Comparison of ENCODE assay signal across 13 cellular contexts in genomic region chr12:123478762-123479161, GRCh38. TPM values are rescaled to one million over a fixed set of nuclear protein-coding genes. Genes with fewer than 3 reads are reported as not detected.
DNase-seq lines count a peak whose midpoint lies in the region; ATAC-seq and TF ChIP-seq lines count a peak whose summit lies in the region.
"Had no signal": no experiment of that assay in that cellular context is flagged by ENCODE, and none has a peak within 500 bp of the region (broad histone marks: within the 10 kb centered on the region; RNA-seq: fewer than 3 reads in every experiment).

No MANE protein-coding gene starts in this region.

- H2AFZ ChIP-seq in H9 (ENCODE audit: low read length) = no peak overlapping the region

- peaks cover 3 to 14% of the 10 kb centered on the region in 2 donors for H3K36me3 ChIP-seq in psoas muscle (ENCODE audit: insufficient read depth in 1 of 2, low read depth in 1 of 2)

- no peak overlapping the region for H2BK120ac ChIP-seq in H9 (ENCODE audit: low read depth, low read length, poor library complexity, severe bottlenecking)

- intact Hi-C loops in Right ventricle myocardium inferior (cut with DNase I) (loop anchor here (1.0 kb wide), 1 partner anchor 41 kb away; no protein-coding TSS in a partner anchor), psoas muscle (cut with DNase I) (loop anchor here (5.0 kb wide), 2 partner anchors 39 to 54 kb away; partner anchors contain the start of gene RILPL1 (in 1 of the 2))

- H2AK5ac ChIP-seq in H9 (ENCODE audit: insufficient read length, low read length) = no peak overlapping the region

- no peak for TF ChIP-seq CTCF in AG10803 (conservative IDR thresholded peaks at IDR 0.05; ENCODE audit: low read length)
- no peak for TF ChIP-seq CTCF in psoas muscle (IDR thresholded peaks at IDR 0.05)
- TF ChIP-seq CTCF in H9 (conservative IDR thresholded peaks at IDR 0.05) = no peak

- no peak overlapping the region for H2BK20ac ChIP-seq in H9 (ENCODE audit: low read depth, low read length, poor library complexity, severe bottlenecking)

- 18 to 44% (median 33%) methylated on average over 10 of the region's 10 CpGs for WGBS in psoas muscle, 3 donors
- no CpG with 5 or more reads among the region's 10 CpGs for WGBS in H9 (ENCODE audit: extremely low coverage, insufficient read length, low lambda C conversion rate)

- H3K14ac ChIP-seq in H9 (ENCODE audit: insufficient read depth, low read length) = no peak overlapping the region

- H2BK12ac ChIP-seq in H9 (ENCODE audit: insufficient read length, low read depth, low read length) = no peak overlapping the region

- H3K4ac ChIP-seq in H9 (ENCODE audit: low read depth, low read length) = no peak overlapping the region

- no peaks in the 10 kb centered on the region for H3K9me3 Mint-ChIP-seq in H9
- H3K9me3 Mint-ChIP-seq: activated T-helper 2 cell treated with anti-CD3 and anti-CD28 coated beads, Interferon-gamma antibody, Interleukin-2, Interleukin-4, amounts not matched to agents 10 μg/mL and 5 μg/mL and 100 μg/mL, durations not matched to agents 14 hours and 24 hours and 36 hours; mesothelial cell of epicardium had no signal

- no peak overlapping the region; a peak in 1 of 5 replicates for H3K4me3 Mint-ChIP-seq in H9
- H3K4me3 Mint-ChIP-seq: mesothelial cell of epicardium had no signal

- H3K9ac ChIP-seq in H9 (ENCODE audit: extremely low read depth, insufficient read length, low read length) = no peak overlapping the region

- H3K56ac ChIP-seq in H9 (ENCODE audit: insufficient read length, low read depth, low read length) = no peak overlapping the region

- no peaks in the 10 kb centered on the region for H4K20me1 ChIP-seq in H9 (ENCODE audit: control insufficient read depth, insufficient read depth, insufficient read length)

- H3K4me3 ChIP-seq in AG10803 (ENCODE audit: low read length) (no peak overlapping the region), psoas muscle (peak overlapping the region; percentile 44)

- no peaks in the 10 kb centered on the region for H3K79me2 ChIP-seq in H9 (ENCODE audit: insufficient read depth, low read length)

- no peaks in the 10 kb centered on the region for H3K23me2 ChIP-seq in H9 (ENCODE audit: insufficient read length, low read depth, low read length, poor library complexity, severe bottlenecking)

- peaks cover 2 to 18% (median 8%) of the 10 kb centered on the region in 3 experiments; a peak in 5 of 7 replicates for H3K36me3 Mint-ChIP-seq in H9 (ENCODE audit: insufficient read depth in 1 of 3, low read depth in 3 of 3)

- H4K91ac ChIP-seq in H9 (ENCODE audit: insufficient read length, low read depth, low read length) = no peak overlapping the region

- no peak overlapping the region for H3T11ph ChIP-seq in H9 (ENCODE audit: low read length)

- H3K18ac ChIP-seq in H9 (ENCODE audit: insufficient read length, low read depth, low read length) = no peak overlapping the region

- no peak overlapping the region for H2BK15ac ChIP-seq in H9 (ENCODE audit: low read depth, low read length)

- peaks cover 49% of the 10 kb centered on the region for H3K4me1 ChIP-seq in psoas muscle
- H3K4me1 ChIP-seq in H9 (ENCODE audit: insufficient read depth, low read length) = no peaks in the 10 kb centered on the region

- no peak overlapping the region for H4K8ac ChIP-seq in H9 (replicated peaks; ENCODE audit: insufficient read length, low read depth, low read length)

- H3K27ac Mint-ChIP-seq in H9 = no peak overlapping the region
- H3K27ac Mint-ChIP-seq: activated T-helper 2 cell treated with anti-CD3 and anti-CD28 coated beads, Interferon-gamma antibody, Interleukin-2, Interleukin-4, amounts not matched to agents 10 μg/mL and 5 μg/mL and 100 μg/mL, durations not matched to agents 14 hours and 24 hours and 36 hours; mesothelial cell of epicardium had no signal

- no peaks in the 10 kb centered on the region for H3K79me1 ChIP-seq in H9 (ENCODE audit: insufficient read depth, low read depth, low read length, poor library complexity, severe bottlenecking)

- no peak overlapping the region for H2BK5ac ChIP-seq in H9 (ENCODE audit: insufficient read length, low read length)

- no peaks in the 10 kb centered on the region for H3K9me3 ChIP-seq in psoas muscle
- no peaks in the 10 kb centered on the region for H3K9me3 ChIP-seq in H9 (ENCODE audit: control insufficient read depth, low read depth, low read length)

- H3K27me3 Mint-ChIP-seq in H9 (ENCODE audit: low read depth) = no peaks in the 10 kb centered on the region

- H3K4me2 ChIP-seq in H9 (ENCODE audit: insufficient read depth, insufficient read length, low read length) = no peak overlapping the region

- H3K23ac ChIP-seq in H9 (ENCODE audit: insufficient read length, low read depth, low read length) = no peak overlapping the region

- H4K5ac ChIP-seq in H9 (ENCODE audit: insufficient read length, low read depth, low read length) = no peak overlapping the region

- H3K27ac ChIP-seq in psoas muscle (peak overlapping the region; percentile 97), H9 (ENCODE audit: insufficient read length, low read depth, low read length) (no peak overlapping the region)

- H3K27me3 ChIP-seq in psoas muscle (ENCODE audit: insufficient read depth in 3 of 3, low read length in 2 of 3) (no peaks in the 10 kb centered on the region), H9 (ENCODE audit: insufficient read depth, low read length) (no peaks in the 10 kb centered on the region)

- ATAC-seq in Right ventricle myocardium inferior (peak; percentile 82), psoas muscle (peak; percentile 86 to 89 (median 88)), GM18511 (IDR thresholded peaks at IDR 0.05; ENCODE audit: unreplicated experiment) (no peak)

- DNase-seq in AG10803 (ENCODE audit: low read depth) = peak; percentile 7
- DNase-seq in amygdala (lab: John Stamatoyannopoulos, UW) = peak in 55 of 56 donors; percentile 20 to 93 (median 71)
- DNase-seq in Right ventricle myocardium inferior (ENCODE audit: missing footprints) = no peak
- DNase-seq in psoas muscle = peak; percentile 74 to 92
- DNase-seq in dedifferentiated amniotic fluid mesenchymal stem cell (ENCODE audit: extremely low spot score) = no peak
- no peak for DNase-seq in activated CD4-positive, alpha-beta T cell treated with anti-CD3 and anti-CD28 coated beads for 48 hours
- DNase-seq in H9 = no peak
- DNase-seq: KBM-7, NCI-H748 treated with DMSO at 0.1 percent for 48 hours, T-helper 9 cell had no signal

- no peaks in the 10 kb centered on the region for H3K4me1 Mint-ChIP-seq in H9

RNA-seq across cellular contexts. Expression of gene SNRNP35, which starts 20.8 kb away (rescaled TPM):
- total RNA-seq in Right ventricle myocardium inferior = 23.0 TPM
- total RNA-seq in psoas muscle = 10 to 100 TPM; 19.8 to 35.1 (median 25.5) TPM
- polyA plus RNA-seq in psoas muscle = 10 to 100 TPM; 31.7 to 44.0 (median 42.6) TPM
- total RNA-seq in H9 (2021) = 16.3 and 16.5 TPM in 2 replicates

RNA-seq across cellular contexts. Expression of gene RILPL2, which starts 42.3 kb away (rescaled TPM):
- total RNA-seq in Right ventricle myocardium inferior (2.0 TPM), psoas muscle (1 to 10 TPM in 3 of 4 donors, under 1 TPM in 1; 0.69 to 1.2 (median 1.1) TPM), H9 (2021) (1.3 and 1.4 TPM in 2 replicates)
- polyA plus RNA-seq in psoas muscle = 1 to 10 TPM; 1.1 to 1.6 (median 1.2) TPM

RNA-seq across cellular contexts. Expression of gene RILPL1, which starts 54.8 kb away (rescaled TPM):
- total RNA-seq in Right ventricle myocardium inferior = 94.3 TPM
- 10 to 100 TPM; 43.7 to 73.7 (median 59.0) TPM for total RNA-seq in psoas muscle
- 10 to 100 TPM; 34.8 to 64.7 (median 46.7) TPM for polyA plus RNA-seq in psoas muscle
- total RNA-seq in H9 (2021) = 7.9 and 8.1 TPM in 2 replicates

Comparison
In these comparisons a context has a peak if more than half of its experiments do, and no peak if none do; other contexts are left out.
1. DNase-seq: peak in AG10803 (single experiment), amygdala (55 of 56) and psoas muscle (2 of 2); none in Right ventricle myocardium inferior (single experiment), dedifferentiated amniotic fluid mesenchymal stem cell (single experiment), activated CD4-positive, alpha-beta T cell treated with anti-CD3 and anti-CD28 coated beads for 48 hours (single experiment) and H9 (single experiment).